9 cellular contexts compared by ENCODE assay signal in genomic region chr16:22151599-22151998, GRCh38. TPM values are rescaled to one million over a fixed set of nuclear protein-coding genes. Genes with fewer than 3 reads are reported as not detected.
"Had no signal": no experiment of that assay in that cellular context is flagged by ENCODE, and none has a peak within 500 bp of the region (broad histone marks: within the 10 kb centered on the region; RNA-seq: fewer than 3 reads in every experiment).

No MANE protein-coding gene starts in this region.

- ATAC-seq: GM12878 had no signal

- DNase-seq: GDM1, GF-D8 had no signal

- FAIRE-seq: G401.6, GM12878, GM12891, GM12892, GM18507, GM19239 had no signal

- H3K4me3 ChIP-seq: GM12878 had no signal

RNA-seq across cellular contexts. Expression of gene SDR42E2, which starts 10.7 kb away (rescaled TPM):
- total RNA-seq: G401, GM12878 had no signal

RNA-seq across cellular contexts. Expression of gene VWA3A, which starts 59.3 kb away (rescaled TPM):
- total RNA-seq: GM12878 had no signal
